ENCODE assay signal across 16 cellular contexts in the genomic region with DNA sequence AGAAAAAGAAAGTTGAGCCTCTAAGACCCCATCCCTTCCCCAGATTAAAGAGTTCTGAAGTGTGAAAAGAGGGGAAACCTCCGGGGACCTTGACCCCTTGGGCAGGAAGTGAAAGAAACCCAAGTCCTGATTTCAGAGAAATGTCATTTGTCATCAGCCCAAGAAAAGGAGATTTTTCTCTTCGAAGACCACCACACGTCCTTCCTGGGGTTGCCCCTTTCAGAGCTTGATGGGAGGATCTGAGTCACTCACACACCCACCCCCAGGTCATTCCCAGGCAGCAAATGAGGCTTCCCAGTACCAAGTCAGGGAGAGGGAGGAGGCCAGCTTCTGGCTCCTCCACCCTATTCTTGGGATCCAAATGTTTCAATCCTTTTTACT. TPM values are rescaled to one million over a fixed set of nuclear protein-coding genes. Genes with fewer than 3 reads are reported as not detected.
A peak's percentile ranks its signal among the peaks of the same experiment; 100 is the strongest.
DNase-seq lines count a peak whose midpoint lies in the region; ATAC-seq, FAIRE-seq and TF ChIP-seq lines count a peak whose summit lies in the region.
"Had no signal": no experiment of that assay in that cellular context is flagged by ENCODE, and none has a peak within 500 bp of the region (broad histone marks: within the 10 kb centered on the region; RNA-seq: fewer than 3 reads in every experiment).

No MANE protein-coding gene starts in this region.

- no peaks in the 10 kb centered on the region for H3K27me3 ChIP-seq in CD4-positive, CD25-positive, alpha-beta regulatory T cell (ENCODE audit: control insufficient read depth, insufficient read depth, low read length)
- H3K27me3 ChIP-seq in spleen (replicated peaks in 1 of 7): no peaks in the 10 kb centered on the region

- no peak for FAIRE-seq in GM12891 (lab: Jason Lieb, UNC)
- FAIRE-seq: G401.6 had no signal

- H3K27ac ChIP-seq in CD4-positive, CD25-positive, alpha-beta regulatory T cell (ENCODE audit: insufficient read depth, low read length, poor library complexity, severe bottlenecking): peak overlapping the region; percentile 95
- peak overlapping the region in 5 of 8 donors; percentile 21 to 97 (median 80) for H3K27ac ChIP-seq in spleen
- H3K27ac ChIP-seq: KMS-11 had no signal

- peaks cover 20 to 68% (median 48%) of the 10 kb centered on the region in 4 donors for H3K4me1 Mint-ChIP-seq in CD4-positive, CD25-positive, alpha-beta regulatory T cell
- peaks cover 60% of the 10 kb centered on the region for H3K4me1 Mint-ChIP-seq in activated T-cell treated with anti-CD3 and anti-CD28 coated beads, Interleukin-2, amount 50 U/mL, for 4 hours (ENCODE audit: low read depth)
- H3K4me1 Mint-ChIP-seq in mesothelial cell of epicardium: peaks cover 14% of the 10 kb centered on the region

- peak overlapping the region; percentile 85 to 93 (median 88) for H3K4me3 Mint-ChIP-seq in CD4-positive, CD25-positive, alpha-beta regulatory T cell
- H3K4me3 Mint-ChIP-seq in activated T-cell treated with anti-CD3 and anti-CD28 coated beads, Interleukin-2, amount 50 U/mL, for 4 hours: peak overlapping the region; percentile 91
- no peak overlapping the region for H3K4me3 Mint-ChIP-seq in mesothelial cell of epicardium

- no peak for DNase-seq in CD4-positive, CD25-positive, alpha-beta regulatory T cell
- DNase-seq in GM12891 (ENCODE audit: insufficient read length, low spot score) (peak; percentile 2), spleen (no peak), DMS114 treated with DMSO at 0.1 percent for 48 hours (lab: John Stamatoyannopoulos, UW; ENCODE audit: unreplicated experiment) (no peak), mesothelial cell of epicardium (ENCODE audit: low spot score in 2 of 2, unreplicated experiment in 2 of 2) (no peak), amniotic stem cell (lab: John Stamatoyannopoulos, UW) (no peak)
- peak; percentile 45 for DNase-seq in activated T-cell treated with anti-CD3 and anti-CD28 coated beads, Interleukin-2, amount 50 U/mL, for 4 hours
- DNase-seq: islet precursor cell, midbrain, NCI-H1436 treated with DMSO at 0.1 percent for 48 hours, NCI-H524, RPMI8226 had no signal

- peaks cover 68% of the 10 kb centered on the region for H3K4me1 ChIP-seq in CD4-positive, CD25-positive, alpha-beta regulatory T cell (ENCODE audit: control insufficient read depth, insufficient read depth, low read length, poor library complexity, severe bottlenecking)
- H3K4me1 ChIP-seq in spleen: peaks cover 17 to 72% (median 56%) of the 10 kb centered on the region in 6 donors

- H3K4me3 ChIP-seq in CD4-positive, CD25-positive, alpha-beta regulatory T cell (ENCODE audit: low read depth, low read length): peak overlapping the region; percentile 69
- H3K4me3 ChIP-seq in spleen: peak overlapping the region in 1 of 8 donors; percentile 87

- H3K9me3 Mint-ChIP-seq in CD4-positive, CD25-positive, alpha-beta regulatory T cell: no peaks in the 10 kb centered on the region
- H3K9me3 Mint-ChIP-seq in activated T-cell treated with anti-CD3 and anti-CD28 coated beads, Interleukin-2, amount 50 U/mL, for 4 hours: no peaks in the 10 kb centered on the region
- no peaks in the 10 kb centered on the region for H3K9me3 Mint-ChIP-seq in mesothelial cell of epicardium

- TF ChIP-seq CTCF in spleen (IDR thresholded peaks at IDR 0.05 in 8 of 11, conservative IDR thresholded peaks at IDR 0.05 in 3 of 11) (no peak), mesothelial cell of epicardium (IDR thresholded peaks at IDR 0.05; ENCODE audit: unreplicated experiment) (no peak)

- no peaks in the 10 kb centered on the region for H3K27me3 Mint-ChIP-seq in CD4-positive, CD25-positive, alpha-beta regulatory T cell
- H3K27me3 Mint-ChIP-seq in activated T-cell treated with anti-CD3 and anti-CD28 coated beads, Interleukin-2, amount 50 U/mL, for 4 hours (ENCODE audit: low read depth): no peaks in the 10 kb centered on the region
- no peaks in the 10 kb centered on the region for H3K27me3 Mint-ChIP-seq in mesothelial cell of epicardium (ENCODE audit: low read depth)

- H3K9me3 ChIP-seq in CD4-positive, CD25-positive, alpha-beta regulatory T cell (ENCODE audit: control insufficient read depth in 2 of 2, low read length in 2 of 2): no peaks in the 10 kb centered on the region
- H3K9me3 ChIP-seq in spleen: no peaks in the 10 kb centered on the region

- peak overlapping the region; percentile 95 to 98 (median 95) for H3K27ac Mint-ChIP-seq in CD4-positive, CD25-positive, alpha-beta regulatory T cell
- H3K27ac Mint-ChIP-seq in mesothelial cell of epicardium: no peak overlapping the region

- no peak for TF ChIP-seq POLR2A in GM12891 (IDR thresholded peaks at IDR 0.05; ENCODE audit: low read depth, low read length)
- no peak for TF ChIP-seq POLR2A in spleen (IDR thresholded peaks at IDR 0.05)

- 44 to 58% (median 49%) methylated on average over 3 of the region's 3 CpGs for WGBS in spleen, 5 donors

- no peaks in the 10 kb centered on the region for H3K36me3 Mint-ChIP-seq in CD4-positive, CD25-positive, alpha-beta regulatory T cell
- H3K36me3 Mint-ChIP-seq in activated T-cell treated with anti-CD3 and anti-CD28 coated beads, Interleukin-2, amount 50 U/mL, for 4 hours (ENCODE audit: insufficient read depth): peaks cover 10% of the 10 kb centered on the region
- H3K36me3 Mint-ChIP-seq in mesothelial cell of epicardium: no peaks in the 10 kb centered on the region

- ATAC-seq in CD4-positive, CD25-positive, alpha-beta regulatory T cell (ENCODE audit: low read depth in 2 of 2): no peak
- peak; percentile 0 to 1 for ATAC-seq in activated T-cell treated with anti-CD3 and anti-CD28 coated beads, Interleukin-2, amount 50 U/mL, for 4 hours
- no peak for ATAC-seq in GM18868 (IDR thresholded peaks at IDR 0.05; ENCODE audit: unreplicated experiment)

- H3K36me3 ChIP-seq in CD4-positive, CD25-positive, alpha-beta regulatory T cell (ENCODE audit: control insufficient read depth, insufficient read depth, low read length): no peaks in the 10 kb centered on the region
- H3K36me3 ChIP-seq in spleen: no peaks in the 10 kb centered on the region

- intact Hi-C loops in spleen (cut with DNase I; ENCODE audit: low total_unique reads): loop anchor here (10.0 kb wide), 1 partner anchor 158 kb away; no protein-coding TSS in a partner anchor

TF ChIP-seq in GM12891, 5 proteins besides CTCF, POLR2A, EP300 and RAD21:
- TF ChIP-seq PAX5 (IDR thresholded peaks at IDR 0.05; ENCODE audit: insufficient read depth, low read length, severe bottlenecking) (no peak), SPI1 (IDR thresholded peaks at IDR 0.05; ENCODE audit: low read depth, low read length) (peak; percentile 83)
TF ChIP-seq in GM12891: peak in this region for 1.

RNA-seq across cellular contexts. Expression of gene KMT2B, which starts 5.3 kb away (rescaled TPM):
- total RNA-seq in CD4-positive, CD25-positive, alpha-beta regulatory T cell: 73.0 TPM
- 1 to 10 TPM in 1 of 4 donors, under 1 TPM in 3; 0.45 to 1.1 (median 0.68) TPM for polyA plus RNA-seq in CD4-positive, CD25-positive, alpha-beta regulatory T cell
- 23.7 TPM for polyA plus RNA-seq in GM12891 (2012; ENCODE audit: low read depth, missing spikeins)
- 10 to 100 TPM; 64.1 to 74.8 (median 74.5) TPM for total RNA-seq in activated T-cell treated with anti-CD3 and anti-CD28 coated beads, Interleukin-2, amount 50 U/mL, for 4 hours
- total RNA-seq in spleen (10 to 100 TPM; 36.6 to 58.2 (median 50.7) TPM), mesothelial cell of epicardium (60.6 to 62.7 TPM (median 61.8 TPM) in 3 replicates)
- 10 to 100 TPM; 17.6 to 37.2 (median 27.6) TPM for polyA plus RNA-seq in spleen

RNA-seq across cellular contexts. Expression of gene ZBTB32, which starts 8.2 kb away (rescaled TPM):
- total RNA-seq in CD4-positive, CD25-positive, alpha-beta regulatory T cell: 42.0 TPM
- polyA plus RNA-seq in CD4-positive, CD25-positive, alpha-beta regulatory T cell: 1 to 10 TPM; 3.1 to 5.3 (median 4.6) TPM
- 31.2 TPM for polyA plus RNA-seq in GM12891 (2012; ENCODE audit: low read depth, missing spikeins)
- 100 to 1,000 TPM in 2 of 3 donors, 10 to 100 TPM in 1; 90.8 to 136 (median 101) TPM for total RNA-seq in activated T-cell treated with anti-CD3 and anti-CD28 coated beads, Interleukin-2, amount 50 U/mL, for 4 hours
- 1 to 10 TPM; 2.5 to 6.9 (median 4.0) TPM for total RNA-seq in spleen
- polyA plus RNA-seq in spleen: 1 to 10 TPM; 3.0 to 8.2 (median 4.8) TPM
- total RNA-seq in mesothelial cell of epicardium: not detected in 3 replicates
- total RNA-seq: H4 had no signal

RNA-seq across cellular contexts. Expression of gene IGFLR1, which starts 29.7 kb away (rescaled TPM):
- total RNA-seq in CD4-positive, CD25-positive, alpha-beta regulatory T cell: 80.5 TPM
- 100 to 1,000 TPM; 109 to 151 (median 125) TPM for polyA plus RNA-seq in CD4-positive, CD25-positive, alpha-beta regulatory T cell
- 39.6 TPM for polyA plus RNA-seq in GM12891 (2012; ENCODE audit: low read depth, missing spikeins)
- 10 to 100 TPM; 24.0 to 32.7 (median 29.8) TPM for total RNA-seq in activated T-cell treated with anti-CD3 and anti-CD28 coated beads, Interleukin-2, amount 50 U/mL, for 4 hours
- total RNA-seq in spleen (10 to 100 TPM; 16.5 to 64.7 (median 43.5) TPM), mesothelial cell of epicardium (2.7 to 3.2 TPM (median 2.8 TPM) in 3 replicates)
- 10 to 100 TPM; 30.1 to 62.9 (median 49.3) TPM for polyA plus RNA-seq in spleen

RNA-seq across cellular contexts. Expression of gene U2AF1L4, which starts 32.7 kb away (rescaled TPM):
- total RNA-seq in CD4-positive, CD25-positive, alpha-beta regulatory T cell: 70.8 TPM
- polyA plus RNA-seq in CD4-positive, CD25-positive, alpha-beta regulatory T cell: 10 to 100 TPM; 48.4 to 66.5 (median 58.5) TPM
- polyA plus RNA-seq in GM12891 (2012; ENCODE audit: low read depth, missing spikeins): 18.8 TPM
- total RNA-seq in activated T-cell treated with anti-CD3 and anti-CD28 coated beads, Interleukin-2, amount 50 U/mL, for 4 hours: 10 to 100 TPM; 18.9 to 25.2 (median 19.4) TPM
- total RNA-seq in spleen: 10 to 100 TPM; 27.3 to 65.1 (median 29.7) TPM
- polyA plus RNA-seq in spleen: 10 to 100 TPM; 27.2 to 96.5 (median 60.7) TPM
- 39.4 to 42.5 TPM (median 42.4 TPM) in 3 replicates for total RNA-seq in mesothelial cell of epicardium

RNA-seq across cellular contexts. Expression of gene PSENEN, which starts 32.9 kb away (rescaled TPM):
- total RNA-seq in CD4-positive, CD25-positive, alpha-beta regulatory T cell: 21.1 TPM
- polyA plus RNA-seq in CD4-positive, CD25-positive, alpha-beta regulatory T cell: 10 to 100 TPM; 66.1 to 99.6 (median 72.9) TPM
- polyA plus RNA-seq in GM12891 (2012; ENCODE audit: low read depth, missing spikeins): 31.0 TPM
- 10 to 100 TPM; 46.1 to 49.3 (median 47.9) TPM for total RNA-seq in activated T-cell treated with anti-CD3 and anti-CD28 coated beads, Interleukin-2, amount 50 U/mL, for 4 hours
- 10 to 100 TPM; 37.5 to 55.7 (median 47.6) TPM for total RNA-seq in spleen
- 10 to 100 TPM; 61.9 to 71.3 (median 62.1) TPM for polyA plus RNA-seq in spleen
- 45.2 to 54.9 TPM (median 45.7 TPM) in 3 replicates for total RNA-seq in mesothelial cell of epicardium

Comparison
In these comparisons a context has a peak if more than half of its experiments do, and no peak if none do; other contexts are left out.
1. ATAC-seq: peak in activated T-cell treated with anti-CD3 and anti-CD28 coated beads, Interleukin-2, amount 50 U/mL, for 4 hours (2 of 2); none in CD4-positive, CD25-positive, alpha-beta regulatory T cell (0 of 2) and GM18868 (single experiment).
2. DNase-seq: peak in GM12891 (single experiment) and activated T-cell treated with anti-CD3 and anti-CD28 coated beads, Interleukin-2, amount 50 U/mL, for 4 hours (single experiment); none in CD4-positive, CD25-positive, alpha-beta regulatory T cell (0 of 3), spleen (single experiment), DMS114 treated with DMSO at 0.1 percent for 48 hours (single experiment), mesothelial cell of epicardium (0 of 2) and amniotic stem cell (single experiment).